In the genomic region with DNA sequence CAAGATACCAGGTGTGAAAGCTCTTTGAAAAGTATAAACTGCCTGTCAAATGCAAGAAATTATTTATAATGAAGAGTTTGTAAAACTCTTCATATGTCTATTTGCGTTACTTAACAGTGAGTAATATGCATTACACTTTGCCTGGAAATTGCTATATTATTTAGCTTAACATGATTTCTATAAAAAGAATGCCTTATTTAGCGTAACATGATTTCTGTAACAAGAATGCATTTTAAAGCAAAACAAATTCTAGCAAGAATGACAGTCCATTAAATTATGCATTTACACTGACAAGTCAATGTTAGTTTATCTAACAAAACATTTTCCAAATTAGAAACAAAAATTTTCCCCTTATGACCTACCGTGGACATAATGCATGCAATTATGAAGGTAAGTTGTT, we compare ENCODE assay signal across 33 cellular contexts. TPM values are rescaled to one million over a fixed set of nuclear protein-coding genes. Genes with fewer than 3 reads are reported as not detected.
"Had no signal": no experiment of that assay in that cellular context is flagged by ENCODE, and none has a peak within 500 bp of the region (broad histone marks: within the 10 kb centered on the region; RNA-seq: fewer than 3 reads in every experiment).

No MANE protein-coding gene starts in this region.

- H3K36me3 ChIP-seq: colonic mucosa, WERI-Rb-1 had no signal

- H3K4me3 Mint-ChIP-seq: activated B cell treated with CpG ODN at 0.5 μM for 24 hours; activated CD8-positive, alpha-beta T cell treated with anti-CD3 and anti-CD28 coated beads for 36 hours; activated naive CD8-positive, alpha-beta T cell; activated T-cell treated with anti-CD3 and anti-CD28 coated beads, Interleukin-2, amount 50 U/mL, for 4 hours; activated T-helper 17 cell treated with anti-CD3 and anti-CD28 coated beads, Interleukin-2, amount 50 U/mL, for 72 hours; dendritic cell treated with granulocyte-macrophage colony-stimulating factor and Interleukin-4, amounts not matched to agents 40 ng/mL and 50 ng/mL, for 4 days; endodermal cell; T-helper 2 cell treated with Interferon-gamma antibody and Interleukin-4, amounts not matched to agents 5 μg/mL and 100 μg/mL, for 36 hours had no signal

- H3K27me3 ChIP-seq: adrenal gland, body of pancreas, colonic mucosa, dorsolateral prefrontal cortex had no signal

- H3K4me3 ChIP-seq: adrenal gland, body of pancreas, colonic mucosa, dorsolateral prefrontal cortex had no signal

- H3K27ac ChIP-seq: adrenal gland, body of pancreas, colonic mucosa, WERI-Rb-1 had no signal

- H3K4me1 Mint-ChIP-seq: activated B cell treated with CpG ODN at 0.5 μM for 24 hours; activated T-helper 17 cell treated with anti-CD3 and anti-CD28 coated beads, Interleukin-2, amount 50 U/mL, for 72 hours had no signal

- FAIRE-seq: frontal cortex had no signal

- H3K27ac Mint-ChIP-seq: activated B cell treated with CpG ODN at 0.5 μM for 24 hours; activated naive CD8-positive, alpha-beta T cell; activated T-helper 17 cell treated with anti-CD3 and anti-CD28 coated beads, Interleukin-2, amount 50 U/mL, for 72 hours; dendritic cell treated with granulocyte-macrophage colony-stimulating factor and Interleukin-4, amounts not matched to agents 40 ng/mL and 50 ng/mL, for 4 days; endodermal cell; T-helper 2 cell treated with Interferon-gamma antibody and Interleukin-4, amounts not matched to agents 5 μg/mL and 100 μg/mL, for 36 hours had no signal

- H3K4me1 ChIP-seq: body of pancreas, colonic mucosa had no signal

- H3K27me3 Mint-ChIP-seq: activated B cell treated with CpG ODN at 0.5 μM for 24 hours; activated CD8-positive, alpha-beta T cell treated with anti-CD3 and anti-CD28 coated beads for 36 hours; activated naive CD8-positive, alpha-beta T cell; activated T-helper 17 cell treated with anti-CD3 and anti-CD28 coated beads, Interleukin-2, amount 50 U/mL, for 72 hours; dendritic cell treated with granulocyte-macrophage colony-stimulating factor and Interleukin-4, amounts not matched to agents 40 ng/mL and 50 ng/mL, for 4 days had no signal

- ATAC-seq: activated CD4-positive, CD25-positive, alpha-beta regulatory T cell treated with anti-CD3 and anti-CD28 coated beads, Interleukin-2, amount 50 U/mL, for 24 hours; activated CD8-positive, alpha-beta T cell treated with anti-CD3 and anti-CD28 coated beads for 36 hours; activated T-cell treated with anti-CD3 and anti-CD28 coated beads, Interleukin-2, amount 50 U/mL, for 4 hours; activated T-helper 17 cell treated with anti-CD3 and anti-CD28 coated beads, Interleukin-2, amount 50 U/mL, for 72 hours; body of pancreas; esophagus mucosa had no signal

- DNase-seq: activated B cell treated with CpG ODN at 0.5 μM for 24 hours; activated CD4-positive, alpha-beta T cell treated with anti-CD3 and anti-CD28 coated beads for 48 hours; activated CD4-positive, alpha-beta T cell treated with anti-CD3 and anti-CD28 coated beads, Interleukin-2, amount 50 U/mL, for 1 hour; activated CD4-positive, alpha-beta T cell treated with anti-CD3 and anti-CD28 coated beads, Interleukin-2, amount 50 U/mL, for 48 hours; activated CD8-positive, alpha-beta memory T cell treated with anti-CD3 and anti-CD28 coated beads for 24 hours; activated CD8-positive, alpha-beta T cell treated with anti-CD3 and anti-CD28 coated beads for 36 hours; activated effector memory CD4-positive, alpha-beta T cell treated with Interleukin-2 at 50 U/mL for 16 hours; activated gamma-delta T cell treated with Interleukin-2 at 50 U/mL for 16 hours; activated naive CD4-positive, alpha-beta T cell treated with anti-CD3 and anti-CD28 coated beads, Interleukin-2, amount 50 U/mL, for 16 hours; activated naive CD4-positive, alpha-beta T cell treated with Interleukin-2 at 50 U/mL for 16 hours; activated T-cell treated with anti-CD3 and anti-CD28 coated beads, Interleukin-2, amount 50 U/mL, for 4 hours; adrenal gland; amygdala; aorta; body of pancreas; central memory CD4-positive, alpha-beta T cell; cerebellar nuclear complex; colonic mucosa; dorsolateral prefrontal cortex; effector memory CD4-positive, alpha-beta T cell; endodermal cell; foreskin fibroblast; head of caudate nucleus; hippocampal formation; T1000; WERI-Rb-1 had no signal

- H3K9me3 ChIP-seq: adrenal gland, body of pancreas, colonic mucosa had no signal

- H3K9me3 Mint-ChIP-seq: activated B cell treated with CpG ODN at 0.5 μM for 24 hours; activated CD8-positive, alpha-beta T cell treated with anti-CD3 and anti-CD28 coated beads for 36 hours; activated T-cell treated with anti-CD3 and anti-CD28 coated beads, Interleukin-2, amount 50 U/mL, for 4 hours; activated T-helper 17 cell treated with anti-CD3 and anti-CD28 coated beads, Interleukin-2, amount 50 U/mL, for 72 hours; endodermal cell; T-helper 2 cell treated with Interferon-gamma antibody and Interleukin-4, amounts not matched to agents 5 μg/mL and 100 μg/mL, for 36 hours had no signal

RNA-seq across cellular contexts. Expression of a gene that starts 34.1 kb away (rescaled TPM):
- total RNA-seq: endodermal cell had no signal
